ENCODE assay signal across 20 cellular contexts in genomic region chr6:79170431-79170830, GRCh38.
"Had no signal": no experiment of that assay in that cellular context is flagged by ENCODE, and none has a peak within 500 bp of the region (broad histone marks: within the 10 kb centered on the region; RNA-seq: fewer than 3 reads in every experiment).

No MANE protein-coding gene starts in this region.

- H3K4me3 ChIP-seq: K562, PC-9 had no signal

- H3K27me3 ChIP-seq: brain microvascular endothelial cell had no signal

- H3K4me2 ChIP-seq: PC-9 had no signal

- DNase-seq: activated CD4-positive, alpha-beta memory T cell treated with anti-CD3 and anti-CD28 coated beads, Interleukin-2, amount 10 ng/mL, durations not matched to agents 7 days and 5 days; activated CD4-positive, alpha-beta T cell treated with anti-CD3 and anti-CD28 coated beads for 36 hours; activated CD4-positive, alpha-beta T cell treated with anti-CD3 and anti-CD28 coated beads, Interleukin-2, amount 50 U/mL, for 1 hour; activated gamma-delta T cell treated with Interleukin-2 at 50 U/mL for 16 hours; activated naive CD4-positive, alpha-beta T cell treated with anti-CD3 and anti-CD28 coated beads, Interleukin-2, amount 10 ng/mL, durations not matched to agents 7 days and 5 days; activated naive CD8-positive, alpha-beta T cell treated with anti-CD3 and anti-CD28 coated beads for 36 hours; activated T-cell treated with anti-CD3 and anti-CD28 coated beads for 4 hours; activated T-cell treated with anti-CD3 and anti-CD28 coated beads, Interleukin-2, amount 50 U/mL, for 72 hours; brain microvascular endothelial cell; Karpas-422; MM.1S; NCI-H187; NCI-H524 treated with DMSO at 0.1 percent for 48 hours; PC-9; SIG-M5; T-cell; T-helper 2 cell; T1000 had no signal

- H3K27ac ChIP-seq: brain microvascular endothelial cell, PC-9, VCaP had no signal

- H3K36me3 ChIP-seq: brain microvascular endothelial cell had no signal

- ATAC-seq: activated CD4-positive, alpha-beta T cell treated with anti-CD3 and anti-CD28 coated beads for 36 hours; activated T-cell treated with anti-CD3 and anti-CD28 coated beads, Interleukin-2, amount 50 U/mL, for 72 hours; K562; T-cell had no signal

- H2AFZ ChIP-seq: PC-9 had no signal
